ENCODE assay signal across 1 cellular context in the genomic region with DNA sequence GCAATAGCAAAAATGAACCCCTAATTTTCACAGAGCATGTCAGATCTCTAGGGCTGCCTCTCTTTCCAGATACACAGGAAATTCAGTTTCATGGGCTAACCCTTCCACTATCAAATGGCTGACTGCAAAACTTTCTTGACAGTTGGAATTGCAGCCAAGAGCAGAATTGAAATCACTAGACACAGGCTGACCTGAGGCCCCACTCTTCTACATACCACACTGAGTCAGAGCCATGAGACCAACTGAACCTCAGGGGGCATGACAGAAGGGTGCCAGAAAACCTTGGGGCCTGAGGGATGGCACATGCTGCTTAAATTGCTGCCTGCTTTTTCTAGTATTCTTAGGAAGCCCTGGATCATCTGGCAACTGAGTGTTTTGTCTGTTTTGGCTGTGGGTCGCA.
TF ChIP-seq lines count a peak whose summit lies in the region.

No MANE protein-coding gene starts in this region.

TF ChIP-seq in GM23338, 12 proteins besides CTCF, POLR2A, EP300 and RAD21 (continued from another document):
- TF ChIP-seq, protein P1, sequence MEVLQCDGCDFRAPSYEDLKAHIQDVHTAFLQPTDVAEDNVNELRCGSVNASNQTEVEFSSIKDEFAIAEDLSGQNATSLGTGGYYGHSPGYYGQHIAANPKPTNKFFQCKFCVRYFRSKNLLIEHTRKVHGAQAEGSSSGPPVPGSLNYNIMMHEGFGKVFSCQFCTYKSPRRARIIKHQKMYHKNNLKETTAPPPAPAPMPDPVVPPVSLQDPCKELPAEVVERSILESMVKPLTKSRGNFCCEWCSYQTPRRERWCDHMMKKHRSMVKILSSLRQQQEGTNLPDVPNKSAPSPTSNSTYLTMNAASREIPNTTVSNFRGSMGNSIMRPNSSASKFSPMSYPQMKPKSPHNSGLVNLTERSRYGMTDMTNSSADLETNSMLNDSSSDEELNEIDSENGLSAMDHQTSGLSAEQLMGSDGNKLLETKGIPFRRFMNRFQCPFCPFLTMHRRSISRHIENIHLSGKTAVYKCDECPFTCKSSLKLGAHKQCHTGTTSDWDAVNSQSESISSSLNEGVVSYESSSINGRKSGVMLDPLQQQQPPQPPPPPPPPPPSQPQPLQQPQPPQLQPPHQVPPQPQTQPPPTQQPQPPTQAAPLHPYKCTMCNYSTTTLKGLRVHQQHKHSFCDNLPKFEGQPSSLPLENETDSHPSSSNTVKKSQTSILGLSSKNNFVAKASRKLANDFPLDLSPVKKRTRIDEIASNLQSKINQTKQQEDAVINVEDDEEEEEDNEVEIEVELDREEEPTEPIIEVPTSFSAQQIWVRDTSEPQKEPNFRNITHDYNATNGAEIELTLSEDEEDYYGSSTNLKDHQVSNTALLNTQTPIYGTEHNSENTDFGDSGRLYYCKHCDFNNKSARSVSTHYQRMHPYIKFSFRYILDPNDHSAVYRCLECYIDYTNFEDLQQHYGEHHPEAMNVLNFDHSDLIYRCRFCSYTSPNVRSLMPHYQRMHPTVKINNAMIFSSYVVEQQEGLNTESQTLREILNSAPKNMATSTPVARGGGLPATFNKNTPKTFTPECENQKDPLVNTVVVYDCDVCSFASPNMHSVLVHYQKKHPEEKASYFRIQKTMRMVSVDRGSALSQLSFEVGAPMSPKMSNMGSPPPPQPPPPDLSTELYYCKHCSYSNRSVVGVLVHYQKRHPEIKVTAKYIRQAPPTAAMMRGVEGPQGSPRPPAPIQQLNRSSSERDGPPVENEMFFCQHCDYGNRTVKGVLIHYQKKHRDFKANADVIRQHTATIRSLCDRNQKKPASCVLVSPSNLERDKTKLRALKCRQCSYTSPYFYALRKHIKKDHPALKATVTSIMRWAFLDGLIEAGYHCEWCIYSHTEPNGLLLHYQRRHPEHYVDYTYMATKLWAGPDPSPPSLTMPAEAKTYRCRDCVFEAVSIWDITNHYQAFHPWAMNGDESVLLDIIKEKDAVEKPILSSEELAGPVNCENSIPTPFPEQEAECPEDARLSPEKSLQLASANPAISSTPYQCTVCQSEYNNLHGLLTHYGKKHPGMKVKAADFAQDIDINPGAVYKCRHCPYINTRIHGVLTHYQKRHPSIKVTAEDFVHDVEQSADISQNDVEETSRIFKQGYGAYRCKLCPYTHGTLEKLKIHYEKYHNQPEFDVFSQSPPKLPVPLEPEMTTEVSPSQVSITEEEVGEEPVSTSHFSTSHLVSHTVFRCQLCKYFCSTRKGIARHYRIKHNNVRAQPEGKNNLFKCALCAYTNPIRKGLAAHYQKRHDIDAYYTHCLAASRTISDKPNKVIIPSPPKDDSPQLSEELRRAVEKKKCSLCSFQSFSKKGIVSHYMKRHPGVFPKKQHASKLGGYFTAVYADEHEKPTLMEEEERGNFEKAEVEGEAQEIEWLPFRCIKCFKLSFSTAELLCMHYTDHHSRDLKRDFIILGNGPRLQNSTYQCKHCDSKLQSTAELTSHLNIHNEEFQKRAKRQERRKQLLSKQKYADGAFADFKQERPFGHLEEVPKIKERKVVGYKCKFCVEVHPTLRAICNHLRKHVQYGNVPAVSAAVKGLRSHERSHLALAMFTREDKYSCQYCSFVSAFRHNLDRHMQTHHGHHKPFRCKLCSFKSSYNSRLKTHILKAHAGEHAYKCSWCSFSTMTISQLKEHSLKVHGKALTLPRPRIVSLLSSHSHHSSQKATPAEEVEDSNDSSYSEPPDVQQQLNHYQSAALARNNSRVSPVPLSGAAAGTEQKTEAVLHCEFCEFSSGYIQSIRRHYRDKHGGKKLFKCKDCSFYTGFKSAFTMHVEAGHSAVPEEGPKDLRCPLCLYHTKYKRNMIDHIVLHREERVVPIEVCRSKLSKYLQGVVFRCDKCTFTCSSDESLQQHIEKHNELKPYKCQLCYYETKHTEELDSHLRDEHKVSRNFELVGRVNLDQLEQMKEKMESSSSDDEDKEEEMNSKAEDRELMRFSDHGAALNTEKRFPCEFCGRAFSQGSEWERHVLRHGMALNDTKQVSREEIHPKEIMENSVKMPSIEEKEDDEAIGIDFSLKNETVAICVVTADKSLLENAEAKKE (CRISPR knock-in tag; IDR thresholded peaks at IDR 0.05), result no peak
- TF ChIP-seq EZH2 (IDR thresholded peaks at IDR 0.05; ENCODE audit: low read depth, unreplicated experiment), result no peak
- TF ChIP-seq EZH2phosphoT487 (IDR thresholded peaks at IDR 0.05; ENCODE audit: unreplicated experiment), result no peak
- no peak for TF ChIP-seq POLR2AphosphoS5 (IDR thresholded peaks at IDR 0.05; ENCODE audit: low read depth)
- TF ChIP-seq, protein P2, sequence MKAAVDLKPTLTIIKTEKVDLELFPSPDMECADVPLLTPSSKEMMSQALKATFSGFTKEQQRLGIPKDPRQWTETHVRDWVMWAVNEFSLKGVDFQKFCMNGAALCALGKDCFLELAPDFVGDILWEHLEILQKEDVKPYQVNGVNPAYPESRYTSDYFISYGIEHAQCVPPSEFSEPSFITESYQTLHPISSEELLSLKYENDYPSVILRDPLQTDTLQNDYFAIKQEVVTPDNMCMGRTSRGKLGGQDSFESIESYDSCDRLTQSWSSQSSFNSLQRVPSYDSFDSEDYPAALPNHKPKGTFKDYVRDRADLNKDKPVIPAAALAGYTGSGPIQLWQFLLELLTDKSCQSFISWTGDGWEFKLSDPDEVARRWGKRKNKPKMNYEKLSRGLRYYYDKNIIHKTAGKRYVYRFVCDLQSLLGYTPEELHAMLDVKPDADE (IDR thresholded peaks at IDR 0.05), result no peak
- TF ChIP-seq, protein P3, sequence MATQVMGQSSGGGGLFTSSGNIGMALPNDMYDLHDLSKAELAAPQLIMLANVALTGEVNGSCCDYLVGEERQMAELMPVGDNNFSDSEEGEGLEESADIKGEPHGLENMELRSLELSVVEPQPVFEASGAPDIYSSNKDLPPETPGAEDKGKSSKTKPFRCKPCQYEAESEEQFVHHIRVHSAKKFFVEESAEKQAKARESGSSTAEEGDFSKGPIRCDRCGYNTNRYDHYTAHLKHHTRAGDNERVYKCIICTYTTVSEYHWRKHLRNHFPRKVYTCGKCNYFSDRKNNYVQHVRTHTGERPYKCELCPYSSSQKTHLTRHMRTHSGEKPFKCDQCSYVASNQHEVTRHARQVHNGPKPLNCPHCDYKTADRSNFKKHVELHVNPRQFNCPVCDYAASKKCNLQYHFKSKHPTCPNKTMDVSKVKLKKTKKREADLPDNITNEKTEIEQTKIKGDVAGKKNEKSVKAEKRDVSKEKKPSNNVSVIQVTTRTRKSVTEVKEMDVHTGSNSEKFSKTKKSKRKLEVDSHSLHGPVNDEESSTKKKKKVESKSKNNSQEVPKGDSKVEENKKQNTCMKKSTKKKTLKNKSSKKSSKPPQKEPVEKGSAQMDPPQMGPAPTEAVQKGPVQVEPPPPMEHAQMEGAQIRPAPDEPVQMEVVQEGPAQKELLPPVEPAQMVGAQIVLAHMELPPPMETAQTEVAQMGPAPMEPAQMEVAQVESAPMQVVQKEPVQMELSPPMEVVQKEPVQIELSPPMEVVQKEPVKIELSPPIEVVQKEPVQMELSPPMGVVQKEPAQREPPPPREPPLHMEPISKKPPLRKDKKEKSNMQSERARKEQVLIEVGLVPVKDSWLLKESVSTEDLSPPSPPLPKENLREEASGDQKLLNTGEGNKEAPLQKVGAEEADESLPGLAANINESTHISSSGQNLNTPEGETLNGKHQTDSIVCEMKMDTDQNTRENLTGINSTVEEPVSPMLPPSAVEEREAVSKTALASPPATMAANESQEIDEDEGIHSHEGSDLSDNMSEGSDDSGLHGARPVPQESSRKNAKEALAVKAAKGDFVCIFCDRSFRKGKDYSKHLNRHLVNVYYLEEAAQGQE (IDR thresholded peaks at IDR 0.05; ENCODE audit: unreplicated experiment), result no peak
- TF ChIP-seq JUNB (IDR thresholded peaks at IDR 0.05; ENCODE audit: unreplicated experiment), result no peak
- TF ChIP-seq ZNF331 (CRISPR knock-in tag; IDR thresholded peaks at IDR 0.05; ENCODE audit: low read depth), result no peak
- TF ChIP-seq CREB1 (CRISPR knock-in tag; IDR thresholded peaks at IDR 0.05; ENCODE audit: low read depth), result no peak
- TF ChIP-seq NANOG (IDR thresholded peaks at IDR 0.05; ENCODE audit: borderline replicate concordance), result no peak
